Comparison of ENCODE assay signal across 8 cellular contexts in the genomic region with DNA sequence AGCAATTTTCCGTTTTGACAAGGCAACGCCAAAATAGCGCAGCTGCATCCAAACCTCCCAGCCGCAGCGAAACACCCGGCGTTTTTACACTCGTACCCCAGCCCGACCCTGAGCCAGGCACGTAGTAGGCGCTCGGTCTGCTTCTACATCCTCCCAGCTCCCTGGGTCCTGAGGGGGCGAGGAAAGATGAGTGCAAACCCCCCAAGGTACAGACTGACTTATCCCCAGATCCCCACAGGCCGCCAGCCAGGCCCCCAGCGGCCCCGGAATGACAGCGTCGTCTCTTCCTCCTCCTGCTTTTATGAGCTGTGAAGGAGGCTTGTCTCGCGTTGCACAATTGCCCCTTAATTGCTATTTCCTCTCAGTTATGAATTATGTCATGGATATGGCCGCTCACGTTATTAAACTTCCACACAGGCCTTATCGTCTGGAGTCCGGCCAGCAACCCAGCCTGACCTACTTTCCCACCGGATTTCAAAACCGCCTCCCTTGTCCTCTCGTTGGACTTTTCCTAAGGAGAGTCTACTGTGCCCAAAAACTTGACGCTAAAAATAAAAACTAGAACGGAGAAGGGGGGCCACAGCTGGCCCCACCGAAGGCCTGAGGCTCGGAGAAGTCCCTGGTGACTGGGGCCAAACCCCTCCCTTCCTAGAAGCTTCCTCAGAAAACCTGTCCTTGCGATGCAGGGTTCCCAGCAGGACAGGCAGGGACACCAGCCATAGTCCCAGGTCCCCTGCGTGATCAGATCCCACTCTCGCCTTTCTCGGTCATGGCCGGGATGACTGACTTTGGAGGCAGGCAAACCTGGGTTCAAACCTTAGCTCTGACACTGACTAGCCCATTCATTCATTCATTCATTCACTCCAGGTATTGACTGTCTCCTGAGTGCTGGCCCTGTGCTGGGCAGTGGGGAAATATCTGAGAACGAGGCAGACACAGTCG.
A peak's percentile ranks its signal among the peaks of the same experiment; 100 is the strongest.
DNase-seq lines count a peak whose midpoint lies in the region; ATAC-seq and FAIRE-seq lines count a peak whose summit lies in the region.

No MANE protein-coding gene starts in this region.

- no peak for FAIRE-seq in urothelium cell line (lab: Jason Lieb, UNC)

- no peaks in the 10 kb centered on the region for H3K79me2 ChIP-seq in GM23248 (ENCODE audit: insufficient read depth)

- H3K36me3 ChIP-seq in GM23248 (ENCODE audit: low read depth), result no peaks in the 10 kb centered on the region

- in situ Hi-C loops in GM23248 (cut with MboI), result no loop called here

- H3K27ac ChIP-seq in GM23248, result peak overlapping the region; percentile 53

- peak overlapping the region; percentile 74 for H3K9ac ChIP-seq in GM23248

- peak overlapping the region; percentile 80 for H3K4me2 ChIP-seq in GM23248 (ENCODE audit: unreplicated experiment)

- H4K20me1 ChIP-seq in GM23248 (ENCODE audit: insufficient read depth), result no peaks in the 10 kb centered on the region

- peaks cover 9% of the 10 kb centered on the region for H3K4me1 ChIP-seq in GM23248 (ENCODE audit: insufficient read depth)

- ATAC-seq in sciatic nerve, result peak; percentile 92

- WGBS in GM23248 (ENCODE audit: low coverage in 1 of 2, low lambda C conversion rate in 2 of 2, missing lambda C conversion rate in 2 of 2), 2 experiments, result 18 to 20% methylated on average over 38 of the region's 38 CpGs

- no peaks in the 10 kb centered on the region for H3K27me3 ChIP-seq in GM23248 (replicated peaks; ENCODE audit: insufficient read depth)

- no peaks in the 10 kb centered on the region for H3K9me2 ChIP-seq in GM23248 (ENCODE audit: insufficient read depth)

- intact Hi-C loops in sciatic nerve (cut with DNase I), result no loop called here

- H3K9me3 ChIP-seq in GM23248 (ENCODE audit: low read depth), result no peaks in the 10 kb centered on the region

- DNase-seq in GM23248 (peak; percentile 91), RPMI7951 (ENCODE audit: low read depth) (peak; percentile 82), foreskin melanocyte (peak; percentile 63), sciatic nerve (ENCODE audit: low spot score) (peak; percentile 89), HuH-7 (ENCODE audit: low spot score) (no peak), DMS114 treated with DMSO at 0.1 percent for 48 hours (lab: John Stamatoyannopoulos, UW; ENCODE audit: unreplicated experiment) (no peak), urothelium cell line (ENCODE audit: low spot score) (no peak)
- no peak for DNase-seq in NK-92 treated with Interleukin-12 subunit alpha and Interleukin-12 subunit beta, amount 100 ng/mL, for 24 hours (lab: John Stamatoyannopoulos, UW)

- peak overlapping the region; percentile 48 for H2AFZ ChIP-seq in GM23248

- peak overlapping the region; percentile 58 for H3K4me3 ChIP-seq in GM23248

- H3F3A ChIP-seq in GM23248 (ENCODE audit: insufficient read depth), result peaks cover 9% of the 10 kb centered on the region; the same call in 1 of the 2 replicates

Comparison
In these comparisons a context has a peak if more than half of its experiments do, and no peak if none do; other contexts are left out.
1. DNase-seq: peak in GM23248 (single experiment), RPMI7951 (single experiment), foreskin melanocyte (single experiment) and sciatic nerve (single experiment); none in HuH-7 (single experiment), NK-92 treated with Interleukin-12 subunit alpha and Interleukin-12 subunit beta, amount 100 ng/mL, for 24 hours (single experiment), DMS114 treated with DMSO at 0.1 percent for 48 hours (single experiment) and urothelium cell line (single experiment).